ENCODE assay signal across 8 cellular contexts in the genomic region with DNA sequence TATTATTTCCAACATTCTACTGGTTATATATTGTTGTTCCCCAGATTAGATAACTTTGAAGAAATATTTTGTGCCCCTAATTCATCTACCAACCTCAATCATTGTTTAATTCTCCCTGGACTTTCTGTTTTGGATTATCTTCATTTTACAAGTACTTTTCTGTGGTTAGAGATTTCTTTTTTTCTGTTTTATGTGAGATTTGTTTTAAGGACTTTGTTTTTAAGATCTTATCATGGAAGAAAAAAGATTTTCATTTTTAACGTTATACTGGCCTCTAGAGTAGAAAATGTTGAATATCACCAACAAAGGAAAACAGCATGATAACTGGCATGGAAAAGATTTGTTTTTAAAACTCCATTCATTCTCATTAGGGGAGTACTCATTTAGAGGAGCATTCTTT.
DNase-seq lines count a peak whose midpoint lies in the region; ATAC-seq, FAIRE-seq and TF ChIP-seq lines count a peak whose summit lies in the region.

No MANE protein-coding gene starts in this region.

- CTCF ChIA-PET in HepG2 (lab: Yijun Ruan, JAX; ENCODE audit: low intra/inter-chr PET ratio, low total read pairs), result no interaction called here

- no peak overlapping the region for H3K4me3 Mint-ChIP-seq in activated T-cell treated with anti-CD3 and anti-CD28 coated beads, Interleukin-2, amount 50 U/mL, for 4 hours

- ATAC-seq in HepG2 (no peak), HG02840 (IDR thresholded peaks at IDR 0.05; ENCODE audit: low FRiP score, unreplicated experiment) (no peak), GM21390 (IDR thresholded peaks at IDR 0.05; ENCODE audit: unreplicated experiment) (no peak)
- ATAC-seq in activated T-cell treated with anti-CD3 and anti-CD28 coated beads, Interleukin-2, amount 50 U/mL, for 4 hours, result no peak

- BruUV-seq in HepG2 (replicated peaks; lab: Mats Ljungman, UMichigan), result no TSS peak

- TF ChIP-seq CTCF in LNCAP (IDR thresholded peaks at IDR 0.05) (peak; percentile 65), adrenal gland (IDR thresholded peaks at IDR 0.05) (peak; percentile 29 to 81 (median 60)), HepG2 (CRISPR knock-in tag; IDR thresholded peaks at IDR 0.05) (no peak)

- TF ChIP-seq RAD21 in HepG2 (CRISPR knock-in tag; IDR thresholded peaks at IDR 0.05), result no peak

- H3K9me3 ChIP-seq in adrenal gland (replicated peaks in 1 of 3), result peaks cover 0 to 5% (median 0%) of the 10 kb centered on the region in 3 donors
- no peaks in the 10 kb centered on the region for H3K9me3 ChIP-seq in HepG2 (ENCODE audit: low read length)

- H3K27ac ChIP-seq in adrenal gland, result peak overlapping the region in 2 of 5 donors; percentile 58 to 75
- no peak overlapping the region for H3K27ac ChIP-seq in HepG2 (ENCODE audit: extremely low read length, insufficient read depth, low read length)

- H3K4me2 ChIP-seq in HepG2 (ENCODE audit: low read depth, low read length), result no peak overlapping the region

- DNase-seq in AG08396 (ENCODE audit: low spot score) (peak; percentile 8), adrenal gland (no peak), HepG2 (ENCODE audit: low spot score) (no peak), mucosa of gallbladder (ENCODE audit: low spot score) (no peak)
- no peak for DNase-seq in activated T-cell treated with anti-CD3 and anti-CD28 coated beads, Interleukin-2, amount 50 U/mL, for 4 hours

- in situ Hi-C loops in HepG2 (cut with HindIII; ENCODE audit: extremely low pct_ligation_motif_present, low pct_unique_long_range_greater_than_20kb), result no loop called here

- no peaks in the 10 kb centered on the region for H3K36me3 Mint-ChIP-seq in activated T-cell treated with anti-CD3 and anti-CD28 coated beads, Interleukin-2, amount 50 U/mL, for 4 hours (ENCODE audit: insufficient read depth)

- H3K36me3 ChIP-seq in adrenal gland (replicated peaks in 1 of 2) (no peaks in the 10 kb centered on the region), HepG2 (replicated peaks in 1 of 2; ENCODE audit: control insufficient read depth in 1 of 2, insufficient read depth in 2 of 2, low read length in 2 of 2) (no peaks in the 10 kb centered on the region)

- POLR2A ChIA-PET in HepG2 (lab: Yijun Ruan, JAX), result no interaction called here

- H4K20me1 ChIP-seq in HepG2 (ENCODE audit: insufficient read depth, low read length), result no peaks in the 10 kb centered on the region

- H3K79me2 ChIP-seq in HepG2 (ENCODE audit: insufficient read depth, low read length), result no peaks in the 10 kb centered on the region

- H3K4me1 ChIP-seq in adrenal gland (replicated peaks in 1 of 2), result peaks cover 0 to 27% of the 10 kb centered on the region in 2 donors
- no peaks in the 10 kb centered on the region for H3K4me1 ChIP-seq in HepG2 (ENCODE audit: insufficient read depth, low read length)

- no peaks in the 10 kb centered on the region for H3K4me1 Mint-ChIP-seq in activated T-cell treated with anti-CD3 and anti-CD28 coated beads, Interleukin-2, amount 50 U/mL, for 4 hours (ENCODE audit: low read depth)

- H3K9me3 Mint-ChIP-seq in activated T-cell treated with anti-CD3 and anti-CD28 coated beads, Interleukin-2, amount 50 U/mL, for 4 hours, result no peaks in the 10 kb centered on the region

- H3K4me3 ChIP-seq in adrenal gland (no peak overlapping the region), HepG2 (replicated peaks in 1 of 3; ENCODE audit: insufficient read depth in 1 of 3, low read depth in 2 of 3, low read length in 3 of 3) (no peak overlapping the region)

- no peak for FAIRE-seq in HepG2 (lab: Jason Lieb, UNC)

- no peak for TF ChIP-seq POLR2A in adrenal gland (IDR thresholded peaks at IDR 0.05)
- no peak for TF ChIP-seq POLR2A in HepG2 (IDR thresholded peaks at IDR 0.05; ENCODE audit: insufficient read depth in 1 of 2, low read depth in 2 of 2, low read length in 2 of 2)

- intact Hi-C loops in adrenal gland (cut with DNase I), result no loop called here
- intact Hi-C loops in HepG2 (cut with micrococcal nuclease; ENCODE audit: unreplicated experiment), result no loop called here

- no peak for TF ChIP-seq EP300 in HepG2 (IDR thresholded peaks at IDR 0.05; ENCODE audit: low read depth in 2 of 2, low read length in 2 of 2)
- TF ChIP-seq EP300 in HepG2 (CRISPR knock-in tag; IDR thresholded peaks at IDR 0.05; ENCODE audit: borderline replicate concordance), result no peak

- H3K27me3 ChIP-seq in adrenal gland, result no peaks in the 10 kb centered on the region
- H3K27me3 ChIP-seq in HepG2 (ENCODE audit: control insufficient read depth in 1 of 2, insufficient read depth in 2 of 2, low read length in 2 of 2), result no peaks in the 10 kb centered on the region

- H3K9ac ChIP-seq in HepG2 (ENCODE audit: insufficient read depth, low read depth, low read length), result no peak overlapping the region

- no peak overlapping the region for H2AFZ ChIP-seq in HepG2 (ENCODE audit: low read length)

- H3K27me3 Mint-ChIP-seq in activated T-cell treated with anti-CD3 and anti-CD28 coated beads, Interleukin-2, amount 50 U/mL, for 4 hours (ENCODE audit: low read depth), result no peaks in the 10 kb centered on the region

- 4 to 8% (median 7%) methylated on average over 1 of the region's 1 CpG for WGBS in adrenal gland, 4 donors
- 0% methylated on average over 1 of the region's 1 CpG for WGBS in HepG2 (ENCODE audit: low lambda C conversion rate)

TF ChIP-seq in HepG2, 621 proteins besides CTCF, POLR2A, EP300 and RAD21:
- TF ChIP-seq NFE2 (CRISPR knock-in tag; IDR thresholded peaks at IDR 0.05) (no peak), STAG1 (CRISPR knock-in tag; IDR thresholded peaks at IDR 0.05) (peak; percentile 16; the same call in 1 of the 2 replicates)
TF ChIP-seq in HepG2: peak in this region for 1.
